ENCODE assay signal across 9 cellular contexts in genomic region chr11:21264125-21264524, GRCh38.
"Had no signal": no experiment of that assay in that cellular context is flagged by ENCODE, and none has a peak within 500 bp of the region (broad histone marks: within the 10 kb centered on the region; RNA-seq: fewer than 3 reads in every experiment).

No MANE protein-coding gene starts in this region.

- H3K36me3 ChIP-seq: HAP-1 had no signal

- H3K4me3 ChIP-seq: GM23248, HAP-1 had no signal

- H3K27ac Mint-ChIP-seq: HFFc6, IgD-negative memory B cell had no signal

- H3K9me3 ChIP-seq: HAP-1 had no signal

- H3K4me1 Mint-ChIP-seq: IgD-negative memory B cell had no signal

- H3K27ac ChIP-seq: GM23248, HL-60 had no signal

- H2AFZ ChIP-seq: GM23248 had no signal

- H3K4me3 Mint-ChIP-seq: HFFc6, IgD-negative memory B cell had no signal

- H3K4me1 ChIP-seq: HAP-1 had no signal

- H3K36me3 Mint-ChIP-seq: IgD-negative memory B cell had no signal

- H3K9ac ChIP-seq: GM23248 had no signal

- DNase-seq: GM23248, GOT3, H7, HFFc6 had no signal

- ATAC-seq: HCT116, HepG2 had no signal
